Comparison of ENCODE assay signal across 1 cellular context in the genomic region with DNA sequence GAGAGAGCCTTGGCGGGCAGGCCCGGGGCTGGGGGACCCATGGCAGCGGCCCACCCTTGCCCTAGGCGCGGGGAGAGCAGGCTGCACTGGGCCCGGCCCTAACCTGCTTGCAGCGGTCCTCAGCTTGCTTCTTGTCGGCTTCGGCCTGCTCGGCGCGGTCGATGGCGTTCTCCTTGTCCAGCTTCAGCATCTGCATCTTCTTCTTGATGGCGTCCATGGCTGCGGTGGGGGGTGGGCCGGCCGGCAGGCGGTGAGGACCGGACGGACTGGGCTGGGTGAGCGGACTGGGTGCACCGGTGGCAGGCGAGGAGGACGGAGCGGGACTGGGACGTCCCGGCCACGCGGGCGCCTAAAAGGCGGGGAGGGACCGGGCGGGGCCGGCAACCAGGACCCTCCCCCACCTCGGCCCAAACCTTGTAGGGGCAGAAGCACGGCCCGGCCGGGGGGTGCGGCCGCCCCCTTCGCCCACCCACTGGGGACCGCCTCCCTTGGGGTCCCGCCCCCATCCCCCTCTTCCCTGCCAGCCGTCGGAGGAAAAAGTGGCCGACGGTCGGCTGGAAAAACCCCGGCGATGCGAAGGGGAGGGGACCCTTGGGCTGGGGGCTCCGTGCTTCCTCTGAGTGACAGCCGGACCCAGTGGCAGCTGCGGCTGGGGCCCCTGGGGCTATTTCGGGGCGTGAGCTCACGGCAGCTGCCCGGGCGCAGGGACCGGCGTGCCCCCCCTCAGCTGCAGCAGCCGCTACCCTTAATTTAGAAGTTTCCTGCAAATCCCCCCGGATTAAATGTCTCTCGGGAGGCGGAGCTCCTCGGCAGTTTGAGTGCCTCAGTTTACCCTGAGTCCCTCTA.
TF ChIP-seq lines count a peak whose summit lies in the region.

Gene TPM2, minus strand, starts transcription at position 325 of the 846 bp plus-strand sequence. Its CDS starts 108 bp downstream, at position 217.

TF ChIP-seq in HepG2, 621 proteins besides CTCF, POLR2A, EP300 and RAD21 (continued from another document):
- TF ChIP-seq, protein P1, sequence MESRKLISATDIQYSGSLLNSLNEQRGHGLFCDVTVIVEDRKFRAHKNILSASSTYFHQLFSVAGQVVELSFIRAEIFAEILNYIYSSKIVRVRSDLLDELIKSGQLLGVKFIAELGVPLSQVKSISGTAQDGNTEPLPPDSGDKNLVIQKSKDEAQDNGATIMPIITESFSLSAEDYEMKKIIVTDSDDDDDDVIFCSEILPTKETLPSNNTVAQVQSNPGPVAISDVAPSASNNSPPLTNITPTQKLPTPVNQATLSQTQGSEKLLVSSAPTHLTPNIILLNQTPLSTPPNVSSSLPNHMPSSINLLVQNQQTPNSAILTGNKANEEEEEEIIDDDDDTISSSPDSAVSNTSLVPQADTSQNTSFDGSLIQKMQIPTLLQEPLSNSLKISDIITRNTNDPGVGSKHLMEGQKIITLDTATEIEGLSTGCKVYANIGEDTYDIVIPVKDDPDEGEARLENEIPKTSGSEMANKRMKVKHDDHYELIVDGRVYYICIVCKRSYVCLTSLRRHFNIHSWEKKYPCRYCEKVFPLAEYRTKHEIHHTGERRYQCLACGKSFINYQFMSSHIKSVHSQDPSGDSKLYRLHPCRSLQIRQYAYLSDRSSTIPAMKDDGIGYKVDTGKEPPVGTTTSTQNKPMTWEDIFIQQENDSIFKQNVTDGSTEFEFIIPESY (CRISPR knock-in tag; IDR thresholded peaks at IDR 0.05) = 0 out of 2 replicates have a peak, but pooled peaks have one; percentile 22
- TF ChIP-seq ZNF552 (CRISPR knock-in tag; IDR thresholded peaks at IDR 0.05; ENCODE audit: borderline replicate concordance) = no peak
- TF ChIP-seq PRDM15 (CRISPR knock-in tag; IDR thresholded peaks at IDR 0.05) = no peak
- 0 out of 2 replicates have a peak, but pooled peaks have one; percentile 16 for TF ChIP-seq SP2 (CRISPR knock-in tag; IDR thresholded peaks at IDR 0.05)
- peak; percentile 61 for TF ChIP-seq ZBTB38 (CRISPR knock-in tag; IDR thresholded peaks at IDR 0.05)
- TF ChIP-seq, protein P2, sequence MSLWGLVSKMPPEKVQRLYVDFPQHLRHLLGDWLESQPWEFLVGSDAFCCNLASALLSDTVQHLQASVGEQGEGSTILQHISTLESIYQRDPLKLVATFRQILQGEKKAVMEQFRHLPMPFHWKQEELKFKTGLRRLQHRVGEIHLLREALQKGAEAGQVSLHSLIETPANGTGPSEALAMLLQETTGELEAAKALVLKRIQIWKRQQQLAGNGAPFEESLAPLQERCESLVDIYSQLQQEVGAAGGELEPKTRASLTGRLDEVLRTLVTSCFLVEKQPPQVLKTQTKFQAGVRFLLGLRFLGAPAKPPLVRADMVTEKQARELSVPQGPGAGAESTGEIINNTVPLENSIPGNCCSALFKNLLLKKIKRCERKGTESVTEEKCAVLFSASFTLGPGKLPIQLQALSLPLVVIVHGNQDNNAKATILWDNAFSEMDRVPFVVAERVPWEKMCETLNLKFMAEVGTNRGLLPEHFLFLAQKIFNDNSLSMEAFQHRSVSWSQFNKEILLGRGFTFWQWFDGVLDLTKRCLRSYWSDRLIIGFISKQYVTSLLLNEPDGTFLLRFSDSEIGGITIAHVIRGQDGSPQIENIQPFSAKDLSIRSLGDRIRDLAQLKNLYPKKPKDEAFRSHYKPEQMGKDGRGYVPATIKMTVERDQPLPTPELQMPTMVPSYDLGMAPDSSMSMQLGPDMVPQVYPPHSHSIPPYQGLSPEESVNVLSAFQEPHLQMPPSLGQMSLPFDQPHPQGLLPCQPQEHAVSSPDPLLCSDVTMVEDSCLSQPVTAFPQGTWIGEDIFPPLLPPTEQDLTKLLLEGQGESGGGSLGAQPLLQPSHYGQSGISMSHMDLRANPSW (CRISPR knock-in tag; IDR thresholded peaks at IDR 0.05; ENCODE audit: borderline replicate concordance) = no peak
- TF ChIP-seq MTA1 (CRISPR knock-in tag; IDR thresholded peaks at IDR 0.05; ENCODE audit: borderline replicate concordance) = 0 out of 2 replicates have a peak, but pooled peaks have one; percentile 7
- no peak for TF ChIP-seq ELF4 (CRISPR knock-in tag; IDR thresholded peaks at IDR 0.05; ENCODE audit: borderline replicate concordance)
- TF ChIP-seq ZBTB4 (CRISPR knock-in tag; IDR thresholded peaks at IDR 0.05; ENCODE audit: borderline replicate concordance) = 0 out of 2 replicates have a peak, but pooled peaks have one; percentile 23
- 0 out of 2 replicates have a peak, but pooled peaks have one; percentile 14 for TF ChIP-seq HOXA3 (CRISPR knock-in tag; IDR thresholded peaks at IDR 0.05)
